8 cellular contexts compared by ENCODE assay signal in genomic region chr19:51926784-51927741, GRCh38. TPM values are rescaled to one million over a fixed set of nuclear protein-coding genes. Genes with fewer than 3 reads are reported as not detected.
A peak's percentile ranks its signal among the peaks of the same experiment; 100 is the strongest.
DNase-seq lines count a peak whose midpoint lies in the region; ATAC-seq and TF ChIP-seq lines count a peak whose summit lies in the region.

TSS of gene ZNF613 (plus strand) at chr19:51927472. CDS start at chr19:51936221, 8,749 bp downstream.

- TF ChIP-seq EP300 in SK-N-SH (IDR thresholded peaks at IDR 0.05; ENCODE audit: borderline replicate concordance in 1 of 2, low read depth in 1 of 2, low read length in 1 of 2), result 0 out of 4 replicates have a peak, but pooled peaks of 1 of the 2 experiments have one; percentile 14

- in situ Hi-C loops in HAP-1 (cut with MboI; ENCODE audit: low sequenced_read_pairs), result no loop called here

- peak within 1 kb of the TSS; percentile 86 for H2AFZ ChIP-seq in SK-N-SH (ENCODE audit: low read depth)

- H3K9me3 ChIP-seq in ES-I3 (ENCODE audit: control insufficient read depth, insufficient read depth, low read length), result peaks cover 6% of the 10 kb centered on the region; the same call in 1 of the 2 replicates
- H3K9me3 ChIP-seq in HAP-1, result peaks cover 13% of the 10 kb centered on the region
- H3K9me3 ChIP-seq in SK-N-SH, result peaks cover 23% of the 10 kb centered on the region; the same call in 1 of the 2 replicates
- peaks cover 4% of the 10 kb centered on the region for H3K9me3 ChIP-seq in testis

- peak; percentile 96 for ATAC-seq in omental fat pad (ENCODE audit: low FRiP score)

- no peaks in the 10 kb centered on the region for H3F3A ChIP-seq in SK-N-SH (replicated peaks; ENCODE audit: insufficient read depth)

- CTCF ChIA-PET in SK-N-SH (lab: Yijun Ruan, JAX), result interaction anchor here (1.3 kb wide), 1 partner anchor 8 kb away, joined by 3 read pairs; no protein-coding TSS in a partner anchor

- no peaks in the 10 kb centered on the region for H3K9me2 ChIP-seq in SK-N-SH

- H3K4me2 ChIP-seq in SK-N-SH, result peak within 1 kb of the TSS; percentile 69

- H3K9ac ChIP-seq in ES-I3 (ENCODE audit: low read depth, low read length) (peak within 1 kb of the TSS; percentile 100), SK-N-SH (peak within 1 kb of the TSS; percentile 66)

- no peak for TF ChIP-seq POLR2A in testis (IDR thresholded peaks at IDR 0.05)

- no peaks in the 10 kb centered on the region for H4K20me1 ChIP-seq in SK-N-SH (ENCODE audit: insufficient read depth)

- DNase-seq in HAP-1 (ENCODE audit: low spot score in 2 of 2) (peak; percentile 78 to 88), MV-4-11 (lab: John Stamatoyannopoulos, UW) (peak; percentile 96), SK-N-SH (peak; percentile 82), glutamatergic neuron (peak; percentile 81), omental fat pad (ENCODE audit: low spot score) (peak; percentile 51), testis (peak; percentile 96)

- POLR2A ChIA-PET in SK-N-SH (lab: Yijun Ruan, JAX), result no interaction called here

- intact Hi-C loops in testis (cut with DNase I; ENCODE audit: low total_unique reads), result no loop called here

- peaks cover 15% of the 10 kb centered on the region for H3K79me2 ChIP-seq in SK-N-SH (ENCODE audit: insufficient read depth)

- TF ChIP-seq RAD21 in SK-N-SH (IDR thresholded peaks at IDR 0.05; ENCODE audit: low read length), result no peak

- H3K4me3 Mint-ChIP-seq in activated naive CD8-positive, alpha-beta T cell, result peak within 1 kb of the TSS; percentile 99
- H3K4me3 Mint-ChIP-seq in glutamatergic neuron (ENCODE audit: unreplicated experiment), result peak within 1 kb of the TSS; percentile 100

- peaks cover 26% of the 10 kb centered on the region for H3K4me1 Mint-ChIP-seq in activated naive CD8-positive, alpha-beta T cell (ENCODE audit: low read depth)
- H3K4me1 Mint-ChIP-seq in glutamatergic neuron (ENCODE audit: low read depth, unreplicated experiment), result peaks cover 5% of the 10 kb centered on the region

- peaks cover 31% of the 10 kb centered on the region for H3K9me3 Mint-ChIP-seq in activated naive CD8-positive, alpha-beta T cell (ENCODE audit: low read depth)
- H3K9me3 Mint-ChIP-seq in glutamatergic neuron (ENCODE audit: unreplicated experiment), result peaks cover 16% of the 10 kb centered on the region

- H3K4me1 ChIP-seq in ES-I3 (ENCODE audit: insufficient read depth, low read length) (no peaks in the 10 kb centered on the region), HAP-1 (no peaks in the 10 kb centered on the region), SK-N-SH (ENCODE audit: control insufficient read depth in 1 of 2, insufficient read depth in 2 of 2, low read depth in 1 of 2, low read length in 1 of 2) (peaks cover 0 to 4% of the 10 kb centered on the region in 2 experiments; a peak in 1 of 4 replicates), testis (peaks cover 3% of the 10 kb centered on the region)

- under 1% methylated on average over 51 of the region's 52 CpGs for WGBS in SK-N-SH (ENCODE audit: low lambda C conversion rate)
- WGBS in testis, 2 donors, result 0% methylated on average over 51 to 52 of the region's 52 CpGs

- TF ChIP-seq CTCF in SK-N-SH (IDR thresholded peaks at IDR 0.05) (peak; percentile 47), glutamatergic neuron (IDR thresholded peaks at IDR 0.05; ENCODE audit: partially characterized antibody, unreplicated experiment) (no peak), omental fat pad (IDR thresholded peaks at IDR 0.05) (no peak), testis (IDR thresholded peaks at IDR 0.05) (no peak)

- H3K4me3 ChIP-seq in HAP-1 (peak within 1 kb of the TSS; percentile 64), SK-N-SH (ENCODE audit: low read depth in 2 of 2, low read length in 1 of 2) (peak within 1 kb of the TSS; percentile 71), testis (peak within 1 kb of the TSS; percentile 80 to 95)

- peak within 1 kb of the TSS; percentile 96 for H3K27ac Mint-ChIP-seq in activated naive CD8-positive, alpha-beta T cell
- H3K27ac Mint-ChIP-seq in glutamatergic neuron (ENCODE audit: unreplicated experiment), result peak within 1 kb of the TSS; percentile 100

- peak within 1 kb of the TSS; percentile 50 to 97 for H3K27ac ChIP-seq in SK-N-SH (ENCODE audit: low read depth in 2 of 2, low read length in 1 of 2)
- H3K27ac ChIP-seq in testis, result peak within 1 kb of the TSS; percentile 88 to 90

- H3K27me3 Mint-ChIP-seq in activated naive CD8-positive, alpha-beta T cell, result no peaks in the 10 kb centered on the region
- peaks cover 13% of the 10 kb centered on the region for H3K27me3 Mint-ChIP-seq in glutamatergic neuron (ENCODE audit: unreplicated experiment)

- no peaks in the 10 kb centered on the region for H3K27me3 ChIP-seq in HAP-1 (ENCODE audit: low read depth)
- no peaks in the 10 kb centered on the region for H3K27me3 ChIP-seq in SK-N-SH (ENCODE audit: insufficient read depth)
- H3K27me3 ChIP-seq in testis, result no peaks in the 10 kb centered on the region

- H3K36me3 ChIP-seq in ES-I3 (ENCODE audit: insufficient read depth, low read length) (no peaks in the 10 kb centered on the region; the same call in 1 of the 2 replicates), HAP-1 (replicated peaks) (no peaks in the 10 kb centered on the region; the same call in 1 of the 2 replicates), SK-N-SH (replicated peaks in 1 of 2; ENCODE audit: control insufficient read depth in 1 of 2, insufficient read depth in 2 of 2, low read length in 1 of 2) (peaks cover 15 to 26% of the 10 kb centered on the region in 2 experiments), testis (ENCODE audit: low read depth, missing control alignments) (no peaks in the 10 kb centered on the region)

- H3K36me3 Mint-ChIP-seq in activated naive CD8-positive, alpha-beta T cell, result peaks cover 46% of the 10 kb centered on the region
- peaks cover 35% of the 10 kb centered on the region for H3K36me3 Mint-ChIP-seq in glutamatergic neuron (ENCODE audit: unreplicated experiment)

TF ChIP-seq in SK-N-SH, 30 proteins besides CTCF, POLR2A, EP300 and RAD21 (continues in another document):
- TF ChIP-seq TAF1 (IDR thresholded peaks at IDR 0.05; ENCODE audit: borderline replicate concordance, low read depth, low read length), result peak; percentile 47
- peak; percentile 99 for TF ChIP-seq YY1 (IDR thresholded peaks at IDR 0.05; ENCODE audit: low read depth)
- TF ChIP-seq ELF1 (IDR thresholded peaks at IDR 0.05), result peak; percentile 76; the same call in 1 of the 2 replicates
- peak; percentile 96 for TF ChIP-seq PBX3 (IDR thresholded peaks at IDR 0.05)
- TF ChIP-seq MAX (IDR thresholded peaks at IDR 0.05; ENCODE audit: low read depth), result peak; percentile 88
- TF ChIP-seq USF2 (IDR thresholded peaks at IDR 0.05; ENCODE audit: borderline replicate concordance, low read depth, low read length), result no peak
- TF ChIP-seq POLR2AphosphoS5 (IDR thresholded peaks at IDR 0.05; ENCODE audit: low read depth, low read length), result peak; percentile 75
- TF ChIP-seq CHD2 (IDR thresholded peaks at IDR 0.05; ENCODE audit: low read length, partially characterized antibody), result peak; percentile 79
- peak; percentile 58; the same call in 1 of the 2 replicates for TF ChIP-seq MXI1 (IDR thresholded peaks at IDR 0.05; ENCODE audit: low read depth, low read length)
- TF ChIP-seq SMC3 (IDR thresholded peaks at IDR 0.05; ENCODE audit: low read depth, low read length), result no peak
- peak; percentile 73 for TF ChIP-seq GABPA (IDR thresholded peaks at IDR 0.05; ENCODE audit: low read depth)
- no peak for TF ChIP-seq GATA2 (CRISPR knock-in tag; IDR thresholded peaks at IDR 0.05)
- TF ChIP-seq RCOR1 (IDR thresholded peaks at IDR 0.05; ENCODE audit: low read length), result peak; percentile 49; the same call in 1 of the 2 replicates

RNA-seq across cellular contexts. Expression of gene ZNF613, which starts in this region (rescaled TPM):
- polyA plus RNA-seq in SK-N-SH (2012; rRNA removed), result 2.2 and 3.1 TPM in 2 replicates
- 2.5 and 3.2 TPM in 2 replicates for polyA plus RNA-seq in SK-N-SH (2012; cell fraction: cytosol; rRNA removed)
- polyA plus RNA-seq in SK-N-SH (2012; cell fraction: nucleus; rRNA removed), result 2.7 and 4.4 TPM in 2 replicates
- total RNA-seq in glutamatergic neuron (ENCODE audit: unreplicated experiment), result 11.1 TPM
- 1 to 10 TPM; 2.7 to 9.0 (median 6.1) TPM for total RNA-seq in omental fat pad
- total RNA-seq in testis, result 1 to 10 TPM; 9.2 to 9.4 TPM
- 2.8 TPM for polyA plus RNA-seq in testis (ENCODE audit: insufficient read depth, low read depth, low replicate concordance)

Comparison
In these comparisons a context has a peak if more than half of its experiments do, and no peak if none do; other contexts are left out.
1. Peak in every context shown above with its lines: DNase-seq, ATAC-seq, H3K4me3 ChIP-seq and H3K27ac ChIP-seq.